1 cellular context compared by ENCODE assay signal in genomic region chr7:130668258-130669050, GRCh38.
TF ChIP-seq lines count a peak whose summit lies in the region.

Gene COPG2, minus strand, starts transcription at chr7:130668748. Its CDS starts 80 bp downstream, at chr7:130668668.

TF ChIP-seq in HepG2, 621 proteins besides CTCF, POLR2A, EP300 and RAD21 (continued from another document and continues in another):
- TF ChIP-seq ARID5B (CRISPR knock-in tag; IDR thresholded peaks at IDR 0.05) (peak; percentile 25; the same call in 1 of the 2 replicates), RAD51 (IDR thresholded peaks at IDR 0.05; ENCODE audit: borderline replicate concordance) (no peak), NR2F1 (CRISPR knock-in tag; IDR thresholded peaks at IDR 0.05) (no peak), SMARCE1 (IDR thresholded peaks at IDR 0.05; ENCODE audit: borderline replicate concordance) (no peak), ZNF343 (CRISPR knock-in tag; IDR thresholded peaks at IDR 0.05) (no peak), ZNF24 (IDR thresholded peaks at IDR 0.05) (no peak), AGO1 (IDR thresholded peaks at IDR 0.05; ENCODE audit: low read depth, low read length, poor library complexity, severe bottlenecking) (peak; percentile 37), ZUFSP (CRISPR knock-in tag; IDR thresholded peaks at IDR 0.05; ENCODE audit: borderline replicate concordance) (no peak), ZNF549 (CRISPR knock-in tag; IDR thresholded peaks at IDR 0.05) (no peak), GFI1 (CRISPR knock-in tag; IDR thresholded peaks at IDR 0.05; ENCODE audit: borderline replicate concordance) (no peak; the same call in 1 of the 2 replicates), ZSCAN29 (CRISPR knock-in tag; conservative IDR thresholded peaks at IDR 0.05) (peak; percentile 62), ZFP1 (CRISPR knock-in tag; IDR thresholded peaks at IDR 0.05) (no peak), ZNF260 (CRISPR knock-in tag; IDR thresholded peaks at IDR 0.05; ENCODE audit: borderline replicate concordance, low read depth) (no peak), SMAD1 (CRISPR knock-in tag; IDR thresholded peaks at IDR 0.05; ENCODE audit: borderline replicate concordance, low read depth) (no peak), ZNF558 (CRISPR knock-in tag; IDR thresholded peaks at IDR 0.05; ENCODE audit: borderline replicate concordance) (no peak), ZNF724P (CRISPR knock-in tag; IDR thresholded peaks at IDR 0.05; ENCODE audit: borderline replicate concordance) (0 out of 2 replicates have a peak, but pooled peaks have one; percentile 39), E2F1 (CRISPR knock-in tag; IDR thresholded peaks at IDR 0.05) (peak; percentile 45; the same call in 1 of the 2 replicates), TCF7L2 (IDR thresholded peaks at IDR 0.05; ENCODE audit: low read depth, low read length) (no peak), KAT7 (CRISPR knock-in tag; IDR thresholded peaks at IDR 0.05; ENCODE audit: borderline replicate concordance) (no peak), AGO2 (optimal IDR thresholded peaks at IDR 0.05; ENCODE audit: low read depth, low read length) (peak; percentile 38), FIP1L1 (IDR thresholded peaks at IDR 0.05; ENCODE audit: borderline replicate concordance, insufficient read depth, low read depth, low read length) (no peak), ZNF746 (CRISPR knock-in tag; IDR thresholded peaks at IDR 0.05) (no peak), ZHX2 (IDR thresholded peaks at IDR 0.05; ENCODE audit: low read depth) (no peak), ZHX2 (CRISPR knock-in tag; IDR thresholded peaks at IDR 0.05; ENCODE audit: borderline replicate concordance) (no peak), ZNF468 (CRISPR knock-in tag; IDR thresholded peaks at IDR 0.05) (no peak), TAF1 (CRISPR knock-in tag; IDR thresholded peaks at IDR 0.05) (peak; percentile 59), THAP9 (CRISPR knock-in tag; IDR thresholded peaks at IDR 0.05; ENCODE audit: borderline replicate concordance) (no peak), ZNF337 (CRISPR knock-in tag; IDR thresholded peaks at IDR 0.05; ENCODE audit: borderline replicate concordance, low read depth) (no peak), TOE1 (CRISPR knock-in tag; IDR thresholded peaks at IDR 0.05) (no peak), ARNT (IDR thresholded peaks at IDR 0.05) (no peak), IRF1 (CRISPR knock-in tag; IDR thresholded peaks at IDR 0.05; ENCODE audit: low read depth) (no peak)
- TF ChIP-seq, protein P1, sequence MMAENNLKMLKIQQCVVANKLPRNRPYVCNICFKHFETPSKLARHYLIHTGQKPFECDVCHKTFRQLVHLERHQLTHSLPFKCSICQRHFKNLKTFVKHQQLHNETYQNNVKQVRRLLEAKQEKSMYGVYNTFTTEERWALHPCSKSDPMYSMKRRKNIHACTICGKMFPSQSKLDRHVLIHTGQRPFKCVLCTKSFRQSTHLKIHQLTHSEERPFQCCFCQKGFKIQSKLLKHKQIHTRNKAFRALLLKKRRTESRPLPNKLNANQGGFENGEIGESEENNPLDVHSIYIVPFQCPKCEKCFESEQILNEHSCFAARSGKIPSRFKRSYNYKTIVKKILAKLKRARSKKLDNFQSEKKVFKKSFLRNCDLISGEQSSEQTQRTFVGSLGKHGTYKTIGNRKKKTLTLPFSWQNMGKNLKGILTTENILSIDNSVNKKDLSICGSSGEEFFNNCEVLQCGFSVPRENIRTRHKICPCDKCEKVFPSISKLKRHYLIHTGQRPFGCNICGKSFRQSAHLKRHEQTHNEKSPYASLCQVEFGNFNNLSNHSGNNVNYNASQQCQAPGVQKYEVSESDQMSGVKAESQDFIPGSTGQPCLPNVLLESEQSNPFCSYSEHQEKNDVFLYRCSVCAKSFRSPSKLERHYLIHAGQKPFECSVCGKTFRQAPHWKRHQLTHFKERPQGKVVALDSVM (CRISPR knock-in tag; IDR thresholded peaks at IDR 0.05), result no peak
- TF ChIP-seq, protein P2, sequence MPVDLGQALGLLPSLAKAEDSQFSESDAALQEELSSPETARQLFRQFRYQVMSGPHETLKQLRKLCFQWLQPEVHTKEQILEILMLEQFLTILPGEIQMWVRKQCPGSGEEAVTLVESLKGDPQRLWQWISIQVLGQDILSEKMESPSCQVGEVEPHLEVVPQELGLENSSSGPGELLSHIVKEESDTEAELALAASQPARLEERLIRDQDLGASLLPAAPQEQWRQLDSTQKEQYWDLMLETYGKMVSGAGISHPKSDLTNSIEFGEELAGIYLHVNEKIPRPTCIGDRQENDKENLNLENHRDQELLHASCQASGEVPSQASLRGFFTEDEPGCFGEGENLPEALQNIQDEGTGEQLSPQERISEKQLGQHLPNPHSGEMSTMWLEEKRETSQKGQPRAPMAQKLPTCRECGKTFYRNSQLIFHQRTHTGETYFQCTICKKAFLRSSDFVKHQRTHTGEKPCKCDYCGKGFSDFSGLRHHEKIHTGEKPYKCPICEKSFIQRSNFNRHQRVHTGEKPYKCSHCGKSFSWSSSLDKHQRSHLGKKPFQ (CRISPR knock-in tag; IDR thresholded peaks at IDR 0.05; ENCODE audit: insufficient replicate concordance), result no peak
- TF ChIP-seq, protein P3, sequence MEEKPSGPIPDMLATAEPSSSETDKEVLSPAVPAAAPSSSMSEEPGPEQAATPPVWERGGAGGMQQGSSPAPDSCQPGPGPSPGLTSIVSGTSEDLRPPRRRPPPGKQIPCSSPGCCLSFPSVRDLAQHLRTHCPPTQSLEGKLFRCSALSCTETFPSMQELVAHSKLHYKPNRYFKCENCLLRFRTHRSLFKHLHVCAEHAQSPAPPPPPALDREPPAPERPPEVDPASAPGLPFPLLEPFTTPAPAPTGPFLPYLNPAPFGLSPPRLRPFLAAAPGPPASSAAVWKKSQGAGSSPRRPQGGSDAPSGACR (CRISPR knock-in tag; IDR thresholded peaks at IDR 0.05), result no peak
